12 cellular contexts compared by ENCODE assay signal in genomic region chr1:112388436-112388835, GRCh38. TPM values are rescaled to one million over a fixed set of nuclear protein-coding genes. Genes with fewer than 3 reads are reported as not detected.
DNase-seq lines count a peak whose midpoint lies in the region.
"Had no signal": no experiment of that assay in that cellular context is flagged by ENCODE, and none has a peak within 500 bp of the region (broad histone marks: within the 10 kb centered on the region; RNA-seq: fewer than 3 reads in every experiment).

No MANE protein-coding gene starts in this region.

- peaks cover 4% of the 10 kb centered on the region for H3K79me1 ChIP-seq in mesenchymal stem cell (replicated peaks; ENCODE audit: low read length, poor library complexity, severe bottlenecking)

- no peak overlapping the region for H2AFZ ChIP-seq in mesenchymal stem cell (ENCODE audit: low read depth, low read length)

- H3K18ac ChIP-seq in mesenchymal stem cell (ENCODE audit: low read depth in 1 of 2, low read length in 2 of 2) = no peak overlapping the region

- H3K4ac ChIP-seq in mesenchymal stem cell (ENCODE audit: low read depth in 1 of 2, low read length in 2 of 2) = no peak overlapping the region

- no peak overlapping the region for H3K4me3 ChIP-seq in mesenchymal stem cell (ENCODE audit: insufficient read depth in 1 of 2, low read depth in 1 of 2, low read length in 2 of 2)
- H3K4me3 ChIP-seq: SJSA1 had no signal

- H3K36me3 ChIP-seq in mesenchymal stem cell (ENCODE audit: control insufficient read depth in 1 of 2, insufficient read depth in 2 of 2, low read depth in 1 of 2, low read length in 2 of 2) = no peaks in the 10 kb centered on the region
- H3K36me3 ChIP-seq: SJSA1 had no signal

- H2AK5ac ChIP-seq in mesenchymal stem cell (ENCODE audit: low read length, severe bottlenecking) = no peak overlapping the region

- peaks cover 3% of the 10 kb centered on the region for H3K9me3 ChIP-seq in mesenchymal stem cell (ENCODE audit: control insufficient read depth, low read length)
- H3K9me3 ChIP-seq: SJSA1 had no signal

- H3K27ac ChIP-seq in caudate nucleus (ENCODE audit: low read depth, low read length) (peak overlapping the region; percentile 52), mesenchymal stem cell (ENCODE audit: low read length, poor library complexity, severe bottlenecking) (peak overlapping the region; percentile 43)
- H3K27ac ChIP-seq: C4-2B, SJSA1 had no signal

- H3K27me3 ChIP-seq in mesenchymal stem cell (ENCODE audit: control insufficient read depth in 1 of 2, insufficient read depth in 1 of 2, low read length in 2 of 2) = peaks cover 3 to 5% of the 10 kb centered on the region in 2 experiments
- H3K27me3 ChIP-seq: SJSA1 had no signal

- no peak overlapping the region for H2BK120ac ChIP-seq in mesenchymal stem cell (ENCODE audit: low read depth, low read length)

- peak; percentile 8 for DNase-seq in AG08396 (ENCODE audit: low spot score)
- DNase-seq in HT1080 (ENCODE audit: low read depth) = peak; percentile 74
- peak in 2 of 61 donors; percentile 8 to 52 for DNase-seq in caudate nucleus (lab: John Stamatoyannopoulos, UW)
- DNase-seq in mesenchymal stem cell = no peak
- no peak for DNase-seq in NCI-H526 (lab: John Stamatoyannopoulos, UW)
- DNase-seq in GDM1 (lab: John Stamatoyannopoulos, UW) = no peak
- no peak for DNase-seq in activated CD4-positive, alpha-beta T cell treated with anti-CD3 and anti-CD28 coated beads for 48 hours
- DNase-seq in NCI-H526 treated with DMSO at 0.1 percent for 48 hours (lab: John Stamatoyannopoulos, UW) = no peak
- DNase-seq: activated CD4-positive, CD25-positive, alpha-beta regulatory T cell treated with anti-CD3 and anti-CD28 coated beads, Interleukin-2, amount 50 U/mL, for 72 hours; NCI-H524 had no signal

- H3K4me2 ChIP-seq in mesenchymal stem cell (ENCODE audit: low read length, poor library complexity, severe bottlenecking) = no peak overlapping the region

- H3K4me1 ChIP-seq in mesenchymal stem cell (ENCODE audit: control insufficient read depth, insufficient read depth, low read depth, low read length) = peaks cover 5% of the 10 kb centered on the region

- H3K23ac ChIP-seq in mesenchymal stem cell (ENCODE audit: low read length in 2 of 2) = no peak overlapping the region

- H2BK15ac ChIP-seq in mesenchymal stem cell (ENCODE audit: low read depth, poor library complexity, severe bottlenecking) = no peak overlapping the region

- no peak overlapping the region for H2BK12ac ChIP-seq in mesenchymal stem cell (ENCODE audit: low read length in 2 of 2)

- peak overlapping the region; percentile 55 for H4K8ac ChIP-seq in mesenchymal stem cell (ENCODE audit: low read length)

- WGBS in mesenchymal stem cell = 72% methylated on average over 3 of the region's 3 CpGs

- no peak overlapping the region for H3K14ac ChIP-seq in mesenchymal stem cell (ENCODE audit: low read length in 2 of 2)

- H3K9ac ChIP-seq in mesenchymal stem cell (ENCODE audit: low read length) = no peak overlapping the region

- H2BK5ac ChIP-seq in mesenchymal stem cell (ENCODE audit: low read depth, low read length, poor library complexity, severe bottlenecking) = no peak overlapping the region

- H4K91ac ChIP-seq in mesenchymal stem cell (ENCODE audit: low read length) = no peak overlapping the region

RNA-seq across cellular contexts. Expression of gene CTTNBP2NL, which starts 7.6 kb away (rescaled TPM):
- total RNA-seq in HT1080 (2014; rRNA removed; shearing (Covaris generic)) = 8.2 and 8.6 TPM in 2 replicates
- 15.0 and 17.1 TPM in 2 replicates for polyA plus RNA-seq in HT1080 (2015; cell fraction: cytosol; rRNA removed)
- 25.4 and 26.0 TPM in 2 replicates for polyA plus RNA-seq in HT1080 (2015; cell fraction: nucleus; rRNA removed)
- 16.2 TPM for polyA plus RNA-seq in mesenchymal stem cell (2013, experiment 1 of 2)
- polyA plus RNA-seq in mesenchymal stem cell (2013, experiment 2 of 2) = 17.4 TPM

Comparison
In these comparisons a context has a peak if more than half of its experiments do, and no peak if none do; other contexts are left out.
1. DNase-seq: peak in AG08396 (single experiment) and HT1080 (single experiment); none in mesenchymal stem cell (single experiment), NCI-H526 (0 of 2), GDM1 (single experiment), activated CD4-positive, alpha-beta T cell treated with anti-CD3 and anti-CD28 coated beads for 48 hours (single experiment) and NCI-H526 treated with DMSO at 0.1 percent for 48 hours (single experiment).